In the genomic region with DNA sequence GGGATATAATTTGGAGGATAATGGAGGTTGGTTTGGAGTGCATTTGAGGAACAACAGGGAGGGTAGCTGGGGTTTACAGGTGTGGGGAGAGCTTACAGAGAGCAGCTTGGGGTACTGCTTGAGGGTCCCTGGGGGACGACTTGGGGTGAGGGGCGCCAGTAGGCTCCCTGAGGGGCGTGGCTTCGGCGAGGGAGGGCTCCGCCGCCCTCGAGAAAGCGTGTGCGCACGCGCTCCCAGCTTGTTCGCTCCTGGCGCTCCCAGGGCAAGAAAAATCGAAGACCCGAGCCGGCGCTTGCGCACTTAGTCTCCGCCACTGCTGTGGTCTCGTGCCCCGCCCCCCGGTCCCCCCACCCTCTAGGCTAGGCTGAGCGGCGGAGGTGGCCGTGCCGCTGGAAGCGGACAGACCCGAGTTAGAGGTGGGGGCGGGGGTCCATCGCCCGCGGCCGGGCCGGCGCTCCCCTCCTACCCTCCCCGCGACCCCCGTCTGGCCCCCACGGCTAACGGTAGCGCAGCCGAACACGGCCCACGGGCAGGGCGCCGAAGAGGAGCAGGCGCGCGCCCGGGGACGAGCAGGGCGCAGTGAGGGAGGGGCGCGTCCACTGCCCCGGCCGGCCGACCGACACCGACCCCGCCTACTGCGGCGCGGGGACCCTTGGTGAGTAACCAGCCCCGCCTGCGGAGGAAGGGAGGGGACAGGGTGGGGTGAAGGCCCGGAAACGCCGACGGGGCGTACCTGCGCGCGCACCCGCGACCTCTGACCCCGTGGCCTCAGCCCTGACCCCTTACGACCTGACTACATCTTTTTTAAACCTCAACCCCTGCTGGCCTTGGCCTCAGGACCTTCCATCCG, we compare ENCODE assay signal across 9 cellular contexts. TPM values are rescaled to one million over a fixed set of nuclear protein-coding genes. Genes with fewer than 3 reads are reported as not detected.
DNase-seq lines count a peak whose midpoint lies in the region; ATAC-seq and TF ChIP-seq lines count a peak whose summit lies in the region.
"Had no signal": no experiment of that assay in that cellular context is flagged by ENCODE, and none has a peak within 500 bp of the region (broad histone marks: within the 10 kb centered on the region; RNA-seq: fewer than 3 reads in every experiment).

No MANE protein-coding gene starts in this region.

- H3K4me3 ChIP-seq in CD4-positive, CD25-positive, alpha-beta regulatory T cell (ENCODE audit: low read depth, low read length), result peak overlapping the region; percentile 53
- H3K4me3 ChIP-seq in H7 (ENCODE audit: insufficient read depth, low read depth, low read length), result peak overlapping the region; percentile 55
- peak overlapping the region; percentile 53 for H3K4me3 ChIP-seq in fibroblast of pulmonary artery (replicated peaks; ENCODE audit: low read depth, low read length)
- H3K4me3 ChIP-seq in neuron (ENCODE audit: low read length), result peak overlapping the region; percentile 44
- H3K4me3 ChIP-seq in thoracic aorta, result peak overlapping the region; percentile 77

- H3K9me3 ChIP-seq in CD4-positive, CD25-positive, alpha-beta regulatory T cell (ENCODE audit: control insufficient read depth in 2 of 2, low read length in 2 of 2), result no peaks in the 10 kb centered on the region
- peaks cover 2% of the 10 kb centered on the region for H3K9me3 ChIP-seq in neuron (ENCODE audit: low read length)
- no peaks in the 10 kb centered on the region for H3K9me3 ChIP-seq in thoracic aorta

- peak; percentile 69 to 77 for ATAC-seq in CD4-positive, CD25-positive, alpha-beta regulatory T cell (ENCODE audit: low read depth in 2 of 2)
- ATAC-seq in thoracic aorta (ENCODE audit: insufficient number of reproducible peaks, low FRiP score, low read depth) (no peak), GM18873 (IDR thresholded peaks at IDR 0.05; ENCODE audit: low FRiP score, unreplicated experiment) (no peak)

- DNase-seq in CD4-positive, CD25-positive, alpha-beta regulatory T cell, result peak; percentile 41 to 72 (median 47)
- DNase-seq in H7 (peak; percentile 98), NCI-H82 treated with DMSO at 0.1 percent for 48 hours (lab: John Stamatoyannopoulos, UW; ENCODE audit: unreplicated experiment) (peak; percentile 54), fibroblast of pulmonary artery (ENCODE audit: low read depth) (peak; percentile 57), thoracic aorta (ENCODE audit: low spot score) (no peak)
- DNase-seq in activated T-helper 1 cell treated with anti-CD3 and anti-CD28 coated beads, Interleukin-12 subunit alpha, Interleukin-12 subunit beta, Interleukin-2, Interleukin-4 antibody, amounts not matched to agents 30 ng/mL and 10 ng/mL and 1 ng/mL, durations not matched to agents 14 hours and 24 hours and 36 hours (ENCODE audit: low spot score), result peak; percentile 50

- peaks cover 3% of the 10 kb centered on the region for H3K36me3 Mint-ChIP-seq in CD4-positive, CD25-positive, alpha-beta regulatory T cell
- no peaks in the 10 kb centered on the region for H3K36me3 Mint-ChIP-seq in activated T-helper 1 cell treated with anti-CD3 and anti-CD28 coated beads, Interleukin-12 subunit alpha, Interleukin-12 subunit beta, Interleukin-2, Interleukin-4 antibody, amounts not matched to agents 30 ng/mL and 10 ng/mL and 1 ng/mL, durations not matched to agents 14 hours and 24 hours and 36 hours (ENCODE audit: low read depth)

- H3K27me3 Mint-ChIP-seq in CD4-positive, CD25-positive, alpha-beta regulatory T cell, result no peaks in the 10 kb centered on the region
- H3K27me3 Mint-ChIP-seq in activated T-helper 1 cell treated with anti-CD3 and anti-CD28 coated beads, Interleukin-12 subunit alpha, Interleukin-12 subunit beta, Interleukin-2, Interleukin-4 antibody, amounts not matched to agents 30 ng/mL and 10 ng/mL and 1 ng/mL, durations not matched to agents 14 hours and 24 hours and 36 hours (ENCODE audit: insufficient read depth), result no peaks in the 10 kb centered on the region

- peaks cover 6% of the 10 kb centered on the region for H3K4me1 ChIP-seq in CD4-positive, CD25-positive, alpha-beta regulatory T cell (ENCODE audit: control insufficient read depth, insufficient read depth, low read length, poor library complexity, severe bottlenecking)
- H3K4me1 ChIP-seq in neuron (ENCODE audit: insufficient read depth, low read length) (no peaks in the 10 kb centered on the region), thoracic aorta (ENCODE audit: control insufficient read depth in 1 of 2, low read depth in 2 of 2) (peaks cover 0 to 7% of the 10 kb centered on the region in 2 donors)

- peaks cover 0 to 26% (median 12%) of the 10 kb centered on the region in 4 donors for H3K4me1 Mint-ChIP-seq in CD4-positive, CD25-positive, alpha-beta regulatory T cell
- peaks cover 29% of the 10 kb centered on the region for H3K4me1 Mint-ChIP-seq in activated T-helper 1 cell treated with anti-CD3 and anti-CD28 coated beads, Interleukin-12 subunit alpha, Interleukin-12 subunit beta, Interleukin-2, Interleukin-4 antibody, amounts not matched to agents 30 ng/mL and 10 ng/mL and 1 ng/mL, durations not matched to agents 14 hours and 24 hours and 36 hours (ENCODE audit: low read depth)

- H3K27me3 ChIP-seq in CD4-positive, CD25-positive, alpha-beta regulatory T cell (ENCODE audit: control insufficient read depth, insufficient read depth, low read length), result no peaks in the 10 kb centered on the region
- no peaks in the 10 kb centered on the region for H3K27me3 ChIP-seq in H7 (ENCODE audit: control insufficient read depth, insufficient read depth, low read length)
- no peaks in the 10 kb centered on the region for H3K27me3 ChIP-seq in neuron (ENCODE audit: insufficient read depth, low read length)
- no peaks in the 10 kb centered on the region for H3K27me3 ChIP-seq in thoracic aorta (replicated peaks; ENCODE audit: insufficient read depth)

- intact Hi-C loops in activated T-helper 1 cell treated with anti-CD3 and anti-CD28 coated beads, Interleukin-12 subunit alpha, Interleukin-12 subunit beta, Interleukin-2, Interleukin-4 antibody, amounts not matched to agents 30 ng/mL and 10 ng/mL and 1 ng/mL, durations not matched to agents 14 hours and 24 hours and 36 hours (cut with micrococcal nuclease), result loop anchor here (1.0 kb wide), 1 partner anchor 10 kb away; a partner anchor contains a TSS

- peaks cover 0 to 1% (median 0%) of the 10 kb centered on the region in 7 donors for H3K9me3 Mint-ChIP-seq in CD4-positive, CD25-positive, alpha-beta regulatory T cell
- H3K9me3 Mint-ChIP-seq in activated T-helper 1 cell treated with anti-CD3 and anti-CD28 coated beads, Interleukin-12 subunit alpha, Interleukin-12 subunit beta, Interleukin-2, Interleukin-4 antibody, amounts not matched to agents 30 ng/mL and 10 ng/mL and 1 ng/mL, durations not matched to agents 14 hours and 24 hours and 36 hours, result no peaks in the 10 kb centered on the region

- H3K27ac Mint-ChIP-seq in CD4-positive, CD25-positive, alpha-beta regulatory T cell, result peak overlapping the region; percentile 89 to 95 (median 90)
- H3K27ac Mint-ChIP-seq in activated T-helper 1 cell treated with anti-CD3 and anti-CD28 coated beads, Interleukin-12 subunit alpha, Interleukin-12 subunit beta, Interleukin-2, Interleukin-4 antibody, amounts not matched to agents 30 ng/mL and 10 ng/mL and 1 ng/mL, durations not matched to agents 14 hours and 24 hours and 36 hours, result peak overlapping the region; percentile 89

- no peak overlapping the region for H2AFZ ChIP-seq in neuron (ENCODE audit: low read depth, low read length)

- no peaks in the 10 kb centered on the region for H3K36me3 ChIP-seq in CD4-positive, CD25-positive, alpha-beta regulatory T cell (ENCODE audit: control insufficient read depth, insufficient read depth, low read length)
- H3K36me3 ChIP-seq in H7 (replicated peaks; ENCODE audit: control insufficient read depth, insufficient read depth, low read length) (no peaks in the 10 kb centered on the region), neuron (ENCODE audit: insufficient read depth, low read length) (no peaks in the 10 kb centered on the region), thoracic aorta (no peaks in the 10 kb centered on the region)

- peak overlapping the region; percentile 83 to 93 (median 90) for H3K4me3 Mint-ChIP-seq in CD4-positive, CD25-positive, alpha-beta regulatory T cell
- H3K4me3 Mint-ChIP-seq in activated T-helper 1 cell treated with anti-CD3 and anti-CD28 coated beads, Interleukin-12 subunit alpha, Interleukin-12 subunit beta, Interleukin-2, Interleukin-4 antibody, amounts not matched to agents 30 ng/mL and 10 ng/mL and 1 ng/mL, durations not matched to agents 14 hours and 24 hours and 36 hours, result peak overlapping the region; percentile 85

- peak overlapping the region; percentile 81 for H3K27ac ChIP-seq in CD4-positive, CD25-positive, alpha-beta regulatory T cell (ENCODE audit: insufficient read depth, low read length, poor library complexity, severe bottlenecking)
- H3K27ac ChIP-seq in thoracic aorta, result peak overlapping the region; percentile 82 to 87
- H3K27ac ChIP-seq: HL-60 had no signal

- TF ChIP-seq CTCF in fibroblast of pulmonary artery (IDR thresholded peaks at IDR 0.05; ENCODE audit: low read length, missing control alignments), result no peak
- no peak for TF ChIP-seq CTCF in thoracic aorta (IDR thresholded peaks at IDR 0.05)

RNA-seq across cellular contexts. Expression of a gene that starts 5.4 kb away (rescaled TPM):
- 10.2 TPM for total RNA-seq in CD4-positive, CD25-positive, alpha-beta regulatory T cell
- polyA plus RNA-seq in CD4-positive, CD25-positive, alpha-beta regulatory T cell, result under 1 TPM; 0.13 to 0.34 (median 0.30) TPM
- total RNA-seq in H7 (2014; rRNA removed; shearing (Covaris generic)), result 4.7 and 5.8 TPM in 2 replicates
- total RNA-seq in activated T-helper 1 cell treated with anti-CD3 and anti-CD28 coated beads, Interleukin-12 subunit alpha, Interleukin-12 subunit beta, Interleukin-2, Interleukin-4 antibody, amounts not matched to agents 30 ng/mL and 10 ng/mL and 1 ng/mL, durations not matched to agents 14 hours and 24 hours and 36 hours, result 4.4 and 5.1 TPM in 2 replicates
- 1 to 10 TPM; 3.6 to 5.6 TPM for total RNA-seq in thoracic aorta

RNA-seq across cellular contexts. Expression of a gene that starts 10.3 kb away (rescaled TPM):
- total RNA-seq in CD4-positive, CD25-positive, alpha-beta regulatory T cell, result 44.2 TPM
- polyA plus RNA-seq in CD4-positive, CD25-positive, alpha-beta regulatory T cell, result 1 to 10 TPM; 3.4 to 5.1 (median 4.4) TPM
- 41.6 and 45.9 TPM in 2 replicates for total RNA-seq in H7 (2014; rRNA removed; shearing (Covaris generic))
- 34.4 and 37.0 TPM in 2 replicates for total RNA-seq in activated T-helper 1 cell treated with anti-CD3 and anti-CD28 coated beads, Interleukin-12 subunit alpha, Interleukin-12 subunit beta, Interleukin-2, Interleukin-4 antibody, amounts not matched to agents 30 ng/mL and 10 ng/mL and 1 ng/mL, durations not matched to agents 14 hours and 24 hours and 36 hours
- 100 to 1,000 TPM in 1 of 2 donors, 10 to 100 TPM in 1; 83.8 to 106 TPM for total RNA-seq in thoracic aorta

RNA-seq across cellular contexts. Expression of a gene that starts 20.4 kb away (rescaled TPM):
- total RNA-seq in CD4-positive, CD25-positive, alpha-beta regulatory T cell, result 20.4 TPM
- polyA plus RNA-seq in CD4-positive, CD25-positive, alpha-beta regulatory T cell, result 10 to 100 TPM; 40.6 to 49.4 (median 44.0) TPM
- total RNA-seq in H7 (2014; rRNA removed; shearing (Covaris generic)), result 6.3 and 6.7 TPM in 2 replicates
- total RNA-seq in activated T-helper 1 cell treated with anti-CD3 and anti-CD28 coated beads, Interleukin-12 subunit alpha, Interleukin-12 subunit beta, Interleukin-2, Interleukin-4 antibody, amounts not matched to agents 30 ng/mL and 10 ng/mL and 1 ng/mL, durations not matched to agents 14 hours and 24 hours and 36 hours, result 14.9 and 15.4 TPM in 2 replicates
- 10 to 100 TPM; 24.0 to 25.7 TPM for total RNA-seq in thoracic aorta

RNA-seq across cellular contexts. Expression of a gene that starts 26.2 kb away (rescaled TPM):
- 85.6 TPM for total RNA-seq in CD4-positive, CD25-positive, alpha-beta regulatory T cell
- 10 to 100 TPM; 62.8 to 72.1 (median 68.2) TPM for polyA plus RNA-seq in CD4-positive, CD25-positive, alpha-beta regulatory T cell
- 28.5 and 33.6 TPM in 2 replicates for total RNA-seq in H7 (2014; rRNA removed; shearing (Covaris generic))
- total RNA-seq in activated T-helper 1 cell treated with anti-CD3 and anti-CD28 coated beads, Interleukin-12 subunit alpha, Interleukin-12 subunit beta, Interleukin-2, Interleukin-4 antibody, amounts not matched to agents 30 ng/mL and 10 ng/mL and 1 ng/mL, durations not matched to agents 14 hours and 24 hours and 36 hours, result 49.1 and 53.0 TPM in 2 replicates
- total RNA-seq in thoracic aorta, result 100 to 1,000 TPM in 1 of 2 donors, 10 to 100 TPM in 1; 90.2 to 108 TPM

RNA-seq across cellular contexts. Expression of a gene that starts 51.4 kb away (rescaled TPM):
- total RNA-seq in CD4-positive, CD25-positive, alpha-beta regulatory T cell, result 126 TPM
- polyA plus RNA-seq in CD4-positive, CD25-positive, alpha-beta regulatory T cell, result 10 to 100 TPM in 1 of 4 donors, 1 to 10 TPM in 3; 8.3 to 10.6 (median 9.2) TPM
- 19.9 and 23.7 TPM in 2 replicates for total RNA-seq in H7 (2014; rRNA removed; shearing (Covaris generic))
- total RNA-seq in activated T-helper 1 cell treated with anti-CD3 and anti-CD28 coated beads, Interleukin-12 subunit alpha, Interleukin-12 subunit beta, Interleukin-2, Interleukin-4 antibody, amounts not matched to agents 30 ng/mL and 10 ng/mL and 1 ng/mL, durations not matched to agents 14 hours and 24 hours and 36 hours, result 85.8 and 89.2 TPM in 2 replicates
- total RNA-seq in thoracic aorta, result 10 to 100 TPM; 29.8 to 36.6 TPM

Comparison
In these comparisons a context has a peak if more than half of its experiments do, and no peak if none do; other contexts are left out.
1. ATAC-seq: peak in CD4-positive, CD25-positive, alpha-beta regulatory T cell (2 of 2); none in thoracic aorta (single experiment) and GM18873 (single experiment).
2. Peak in every context shown above with its lines, with median percentiles within 50 percentile points of each other: H3K4me3 ChIP-seq.